Comparison of ENCODE assay signal across 1 cellular context in the genomic region with DNA sequence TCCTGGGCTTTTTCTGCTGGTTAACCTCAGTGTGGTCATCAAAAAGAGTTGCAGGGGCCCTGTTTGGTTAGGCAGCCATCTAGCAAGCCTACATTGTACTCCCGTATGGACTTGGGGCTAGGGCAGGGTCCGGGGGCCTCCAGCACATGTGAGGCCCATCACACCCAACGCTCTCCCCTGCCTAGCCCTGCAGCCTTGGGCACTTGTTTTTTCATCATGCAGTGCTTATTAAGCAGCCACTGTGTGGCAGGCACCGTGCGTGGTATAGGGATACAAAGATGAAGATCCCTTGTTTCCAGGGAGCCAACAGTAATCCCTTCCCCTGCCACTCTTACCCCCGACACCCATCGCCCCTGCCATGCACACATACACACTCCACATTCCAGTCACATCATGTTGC.
TF ChIP-seq lines count a peak whose summit lies in the region.

No MANE protein-coding gene starts in this region.

TF ChIP-seq in HepG2, 621 proteins besides CTCF, POLR2A, EP300 and RAD21:
- TF ChIP-seq PRMT3 (CRISPR knock-in tag; IDR thresholded peaks at IDR 0.05; ENCODE audit: borderline replicate concordance, low read depth) (no peak), MXD4 (CRISPR knock-in tag; IDR thresholded peaks at IDR 0.05) (no peak), HNF4A (CRISPR knock-in tag; IDR thresholded peaks at IDR 0.05) (peak; percentile 62), SNAPC2 (CRISPR knock-in tag; IDR thresholded peaks at IDR 0.05) (no peak), ZKSCAN5 (CRISPR knock-in tag; IDR thresholded peaks at IDR 0.05) (no peak), SALL1 (CRISPR knock-in tag; IDR thresholded peaks at IDR 0.05) (peak; percentile 20; the same call in 1 of the 2 replicates), SMARCC2 (IDR thresholded peaks at IDR 0.05) (no peak), RBFOX2 (IDR thresholded peaks at IDR 0.05; ENCODE audit: low read depth, low read length) (no peak), HNF4G (IDR thresholded peaks at IDR 0.05; ENCODE audit: borderline replicate concordance, low read depth, low read length) (0 out of 2 replicates have a peak, but pooled peaks have one; percentile 37), HNF4G (CRISPR knock-in tag; IDR thresholded peaks at IDR 0.05; ENCODE audit: borderline replicate concordance, low read depth) (no peak), SOX13 (IDR thresholded peaks at IDR 0.05) (no peak), SOX13 (CRISPR knock-in tag; conservative IDR thresholded peaks at IDR 0.05 in 1 of 2, IDR thresholded peaks at IDR 0.05 in 1 of 2) (no peak), ZFX (CRISPR knock-in tag; IDR thresholded peaks at IDR 0.05; ENCODE audit: low read depth) (0 out of 2 replicates have a peak, but pooled peaks have one; percentile 17), AHR (CRISPR knock-in tag; IDR thresholded peaks at IDR 0.05) (no peak)
- TF ChIP-seq, protein P1, sequence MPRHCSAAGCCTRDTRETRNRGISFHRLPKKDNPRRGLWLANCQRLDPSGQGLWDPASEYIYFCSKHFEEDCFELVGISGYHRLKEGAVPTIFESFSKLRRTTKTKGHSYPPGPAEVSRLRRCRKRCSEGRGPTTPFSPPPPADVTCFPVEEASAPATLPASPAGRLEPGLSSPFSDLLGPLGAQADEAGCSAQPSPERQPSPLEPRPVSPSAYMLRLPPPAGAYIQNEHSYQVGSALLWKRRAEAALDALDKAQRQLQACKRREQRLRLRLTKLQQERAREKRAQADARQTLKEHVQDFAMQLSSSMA (CRISPR knock-in tag; IDR thresholded peaks at IDR 0.05), result 0 out of 2 replicates have a peak, but pooled peaks have one; percentile 25
- TF ChIP-seq, protein P2, sequence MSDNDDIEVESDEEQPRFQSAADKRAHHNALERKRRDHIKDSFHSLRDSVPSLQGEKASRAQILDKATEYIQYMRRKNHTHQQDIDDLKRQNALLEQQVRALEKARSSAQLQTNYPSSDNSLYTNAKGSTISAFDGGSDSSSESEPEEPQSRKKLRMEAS (IDR thresholded peaks at IDR 0.05), result peak; percentile 54; the same call in 1 of the 2 replicates
- TF ChIP-seq, protein P3, sequence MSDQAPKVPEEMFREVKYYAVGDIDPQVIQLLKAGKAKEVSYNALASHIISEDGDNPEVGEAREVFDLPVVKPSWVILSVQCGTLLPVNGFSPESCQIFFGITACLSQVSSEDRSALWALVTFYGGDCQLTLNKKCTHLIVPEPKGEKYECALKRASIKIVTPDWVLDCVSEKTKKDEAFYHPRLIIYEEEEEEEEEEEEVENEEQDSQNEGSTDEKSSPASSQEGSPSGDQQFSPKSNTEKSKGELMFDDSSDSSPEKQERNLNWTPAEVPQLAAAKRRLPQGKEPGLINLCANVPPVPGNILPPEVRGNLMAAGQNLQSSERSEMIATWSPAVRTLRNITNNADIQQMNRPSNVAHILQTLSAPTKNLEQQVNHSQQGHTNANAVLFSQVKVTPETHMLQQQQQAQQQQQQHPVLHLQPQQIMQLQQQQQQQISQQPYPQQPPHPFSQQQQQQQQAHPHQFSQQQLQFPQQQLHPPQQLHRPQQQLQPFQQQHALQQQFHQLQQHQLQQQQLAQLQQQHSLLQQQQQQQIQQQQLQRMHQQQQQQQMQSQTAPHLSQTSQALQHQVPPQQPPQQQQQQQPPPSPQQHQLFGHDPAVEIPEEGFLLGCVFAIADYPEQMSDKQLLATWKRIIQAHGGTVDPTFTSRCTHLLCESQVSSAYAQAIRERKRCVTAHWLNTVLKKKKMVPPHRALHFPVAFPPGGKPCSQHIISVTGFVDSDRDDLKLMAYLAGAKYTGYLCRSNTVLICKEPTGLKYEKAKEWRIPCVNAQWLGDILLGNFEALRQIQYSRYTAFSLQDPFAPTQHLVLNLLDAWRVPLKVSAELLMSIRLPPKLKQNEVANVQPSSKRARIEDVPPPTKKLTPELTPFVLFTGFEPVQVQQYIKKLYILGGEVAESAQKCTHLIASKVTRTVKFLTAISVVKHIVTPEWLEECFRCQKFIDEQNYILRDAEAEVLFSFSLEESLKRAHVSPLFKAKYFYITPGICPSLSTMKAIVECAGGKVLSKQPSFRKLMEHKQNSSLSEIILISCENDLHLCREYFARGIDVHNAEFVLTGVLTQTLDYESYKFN (CRISPR knock-in tag; conservative IDR thresholded peaks at IDR 0.05), result peak; percentile 52
- TF ChIP-seq, protein P4, sequence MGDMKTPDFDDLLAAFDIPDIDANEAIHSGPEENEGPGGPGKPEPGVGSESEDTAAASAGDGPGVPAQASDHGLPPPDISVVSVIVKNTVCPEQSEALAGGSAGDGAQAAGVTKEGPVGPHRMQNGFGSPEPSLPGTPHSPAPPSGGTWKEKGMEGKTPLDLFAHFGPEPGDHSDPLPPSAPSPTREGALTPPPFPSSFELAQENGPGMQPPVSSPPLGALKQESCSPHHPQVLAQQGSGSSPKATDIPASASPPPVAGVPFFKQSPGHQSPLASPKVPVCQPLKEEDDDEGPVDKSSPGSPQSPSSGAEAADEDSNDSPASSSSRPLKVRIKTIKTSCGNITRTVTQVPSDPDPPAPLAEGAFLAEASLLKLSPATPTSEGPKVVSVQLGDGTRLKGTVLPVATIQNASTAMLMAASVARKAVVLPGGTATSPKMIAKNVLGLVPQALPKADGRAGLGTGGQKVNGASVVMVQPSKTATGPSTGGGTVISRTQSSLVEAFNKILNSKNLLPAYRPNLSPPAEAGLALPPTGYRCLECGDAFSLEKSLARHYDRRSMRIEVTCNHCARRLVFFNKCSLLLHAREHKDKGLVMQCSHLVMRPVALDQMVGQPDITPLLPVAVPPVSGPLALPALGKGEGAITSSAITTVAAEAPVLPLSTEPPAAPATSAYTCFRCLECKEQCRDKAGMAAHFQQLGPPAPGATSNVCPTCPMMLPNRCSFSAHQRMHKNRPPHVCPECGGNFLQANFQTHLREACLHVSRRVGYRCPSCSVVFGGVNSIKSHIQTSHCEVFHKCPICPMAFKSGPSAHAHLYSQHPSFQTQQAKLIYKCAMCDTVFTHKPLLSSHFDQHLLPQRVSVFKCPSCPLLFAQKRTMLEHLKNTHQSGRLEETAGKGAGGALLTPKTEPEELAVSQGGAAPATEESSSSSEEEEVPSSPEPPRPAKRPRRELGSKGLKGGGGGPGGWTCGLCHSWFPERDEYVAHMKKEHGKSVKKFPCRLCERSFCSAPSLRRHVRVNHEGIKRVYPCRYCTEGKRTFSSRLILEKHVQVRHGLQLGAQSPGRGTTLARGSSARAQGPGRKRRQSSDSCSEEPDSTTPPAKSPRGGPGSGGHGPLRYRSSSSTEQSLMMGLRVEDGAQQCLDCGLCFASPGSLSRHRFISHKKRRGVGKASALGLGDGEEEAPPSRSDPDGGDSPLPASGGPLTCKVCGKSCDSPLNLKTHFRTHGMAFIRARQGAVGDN (CRISPR knock-in tag; IDR thresholded peaks at IDR 0.05), result peak; percentile 43; the same call in 1 of the 2 replicates
- TF ChIP-seq, protein P5, sequence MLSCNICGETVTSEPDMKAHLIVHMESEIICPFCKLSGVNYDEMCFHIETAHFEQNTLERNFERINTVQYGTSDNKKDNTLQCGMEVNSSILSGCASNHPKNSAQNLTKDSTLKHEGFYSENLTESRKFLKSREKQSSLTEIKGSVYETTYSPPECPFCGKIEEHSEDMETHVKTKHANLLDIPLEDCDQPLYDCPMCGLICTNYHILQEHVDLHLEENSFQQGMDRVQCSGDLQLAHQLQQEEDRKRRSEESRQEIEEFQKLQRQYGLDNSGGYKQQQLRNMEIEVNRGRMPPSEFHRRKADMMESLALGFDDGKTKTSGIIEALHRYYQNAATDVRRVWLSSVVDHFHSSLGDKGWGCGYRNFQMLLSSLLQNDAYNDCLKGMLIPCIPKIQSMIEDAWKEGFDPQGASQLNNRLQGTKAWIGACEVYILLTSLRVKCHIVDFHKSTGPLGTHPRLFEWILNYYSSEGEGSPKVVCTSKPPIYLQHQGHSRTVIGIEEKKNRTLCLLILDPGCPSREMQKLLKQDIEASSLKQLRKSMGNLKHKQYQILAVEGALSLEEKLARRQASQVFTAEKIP (CRISPR knock-in tag; IDR thresholded peaks at IDR 0.05; ENCODE audit: borderline replicate concordance), result no peak
